20 cellular contexts compared by ENCODE assay signal in the genomic region with DNA sequence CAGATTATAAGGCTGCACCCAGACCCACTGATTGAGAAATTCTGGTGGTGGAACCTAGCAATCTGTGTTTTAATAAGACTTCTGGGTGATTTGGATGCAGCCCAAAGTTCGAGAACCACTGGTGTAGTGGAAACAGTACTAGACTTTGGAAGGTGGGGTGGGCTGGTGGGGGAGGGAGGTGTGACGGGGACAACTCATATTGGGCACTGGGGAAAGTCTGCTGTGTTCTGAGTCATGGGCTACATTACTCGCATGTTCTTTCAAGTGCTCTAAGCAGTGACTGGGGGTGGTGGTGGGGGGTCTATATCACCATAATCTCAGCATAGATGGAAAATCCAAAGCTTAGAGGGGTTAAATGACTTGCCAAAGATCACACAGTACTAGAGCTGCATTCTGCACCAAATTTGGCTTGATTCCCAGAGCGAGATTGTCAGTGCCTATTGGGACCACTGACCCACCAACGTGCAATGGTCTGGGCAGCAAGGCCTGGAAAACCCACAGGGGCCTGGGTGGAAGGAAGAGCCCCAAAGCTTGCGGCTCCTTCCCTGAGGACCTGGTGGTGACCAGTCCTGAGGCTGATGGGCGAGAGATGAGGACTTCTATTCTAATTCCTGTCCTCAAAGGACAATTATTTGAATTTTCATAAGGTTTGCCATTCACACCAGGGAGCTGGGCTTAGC.
DNase-seq lines count a peak whose midpoint lies in the region; ATAC-seq and TF ChIP-seq lines count a peak whose summit lies in the region.
"Had no signal": no experiment of that assay in that cellular context is flagged by ENCODE, and none has a peak within 500 bp of the region (broad histone marks: within the 10 kb centered on the region; RNA-seq: fewer than 3 reads in every experiment).

No MANE protein-coding gene starts in this region.

- no peak overlapping the region for H3K27ac Mint-ChIP-seq in CD4-positive, alpha-beta T cell
- H3K27ac Mint-ChIP-seq: activated naive CD8-positive, alpha-beta T cell treated with anti-CD3 and anti-CD28 coated beads, Interleukin-2, amount 10 ng/mL, durations not matched to agents 7 days and 5 days; natural killer cell; T-cell; WTC11 had no signal

- POLR2A ChIA-PET in CD4-positive, alpha-beta T cell (lab: Charles Lee), result no interaction called here

- intact Hi-C loops in CD4-positive, alpha-beta T cell (cut with DNase I, micrococcal nuclease), result no loop called here

- H3K4me3 ChIP-seq in coronary artery, result no peak overlapping the region
- H3K4me3 ChIP-seq: BLaER1 treated with 17β-estradiol and CSF1 and Interleukin-3, amounts not matched to agents 10 nM and 100 nM; dorsolateral prefrontal cortex; esophagus squamous epithelium; smooth muscle cell; upper lobe of left lung had no signal

- ATAC-seq in HG02798 (IDR thresholded peaks at IDR 0.05; ENCODE audit: poor library complexity, unreplicated experiment), result no peak
- ATAC-seq in CD4-positive, alpha-beta T cell (ENCODE audit: poor library complexity), result no peak
- ATAC-seq: natural killer cell, T-cell had no signal

- CTCF ChIA-PET in CD4-positive, alpha-beta T cell (lab: Charles Lee), result no interaction called here

- H3K27me3 Mint-ChIP-seq in CD4-positive, alpha-beta T cell, result peaks cover 11% of the 10 kb centered on the region
- H3K27me3 Mint-ChIP-seq: activated naive CD8-positive, alpha-beta T cell treated with anti-CD3 and anti-CD28 coated beads, Interleukin-2, amount 10 ng/mL, durations not matched to agents 7 days and 5 days had no signal

- no peaks in the 10 kb centered on the region for H3K4me1 Mint-ChIP-seq in CD4-positive, alpha-beta T cell (ENCODE audit: low read depth)
- H3K4me1 Mint-ChIP-seq: activated naive CD8-positive, alpha-beta T cell treated with anti-CD3 and anti-CD28 coated beads, Interleukin-2, amount 10 ng/mL, durations not matched to agents 7 days and 5 days; natural killer cell; T-cell had no signal

- DNase-seq in NCI-H524 treated with DMSO at 0.1 percent for 48 hours (lab: John Stamatoyannopoulos, UW) (peak; percentile 4), NCI-H524 (lab: John Stamatoyannopoulos, UW) (no peak), NCI-H69 (lab: John Stamatoyannopoulos, UW) (peak; percentile 66), coronary artery (ENCODE audit: low spot score) (peak; percentile 43), NCI-H1048 (lab: John Stamatoyannopoulos, UW) (no peak)
- DNase-seq in stimulated activated CD4-positive, alpha-beta T cell treated with anti-CD3 and anti-CD28 coated beads, Interleukin-4, amount 100 ng/mL, for 48 hours (ENCODE audit: low read depth in 2 of 2), result peak; percentile 33 to 58
- no peak for DNase-seq in CD4-positive, alpha-beta T cell
- DNase-seq: activated naive CD8-positive, alpha-beta T cell treated with anti-CD3 and anti-CD28 coated beads, Interleukin-2, amount 10 ng/mL, durations not matched to agents 7 days and 5 days; DMS53; dorsolateral prefrontal cortex; esophagus squamous epithelium; natural killer cell; NCI-H1436; NCI-H345; T-cell; upper lobe of left lung had no signal

- H3K9me3 ChIP-seq in CD4-positive, alpha-beta T cell (ENCODE audit: control insufficient read depth, low read length), result no peaks in the 10 kb centered on the region
- H3K9me3 ChIP-seq: BLaER1 treated with 17β-estradiol and CSF1 and Interleukin-3, amounts not matched to agents 10 nM and 100 nM; esophagus squamous epithelium; upper lobe of left lung had no signal

- no peaks in the 10 kb centered on the region for H3K27me3 ChIP-seq in CD4-positive, alpha-beta T cell (ENCODE audit: control insufficient read depth, insufficient read depth, low read length)
- H3K27me3 ChIP-seq: BLaER1 treated with 17β-estradiol and CSF1 and Interleukin-3, amounts not matched to agents 10 nM and 100 nM; dorsolateral prefrontal cortex; upper lobe of left lung had no signal

- no peaks in the 10 kb centered on the region for H3K36me3 Mint-ChIP-seq in CD4-positive, alpha-beta T cell (ENCODE audit: low read depth)
- H3K36me3 Mint-ChIP-seq: activated naive CD8-positive, alpha-beta T cell treated with anti-CD3 and anti-CD28 coated beads, Interleukin-2, amount 10 ng/mL, durations not matched to agents 7 days and 5 days; natural killer cell; T-cell; WTC11 had no signal

- TF ChIP-seq CTCF in coronary artery (IDR thresholded peaks at IDR 0.05), result no peak
- TF ChIP-seq CTCF in CD4-positive, alpha-beta T cell (IDR thresholded peaks at IDR 0.05), result no peak

- H3K9me3 Mint-ChIP-seq in CD4-positive, alpha-beta T cell, result no peaks in the 10 kb centered on the region
- H3K9me3 Mint-ChIP-seq: activated naive CD8-positive, alpha-beta T cell treated with anti-CD3 and anti-CD28 coated beads, Interleukin-2, amount 10 ng/mL, durations not matched to agents 7 days and 5 days; natural killer cell; T-cell had no signal

- no peak overlapping the region for H3K27ac ChIP-seq in coronary artery
- no peak overlapping the region for H3K27ac ChIP-seq in CD4-positive, alpha-beta T cell (ENCODE audit: low read depth, low read length)
- H3K27ac ChIP-seq: BLaER1 treated with 17β-estradiol and CSF1 and Interleukin-3, amounts not matched to agents 10 nM and 100 nM; dorsolateral prefrontal cortex; esophagus squamous epithelium; upper lobe of left lung had no signal

- H3K4me3 Mint-ChIP-seq in CD4-positive, alpha-beta T cell, result no peak overlapping the region
- H3K4me3 Mint-ChIP-seq: activated naive CD8-positive, alpha-beta T cell treated with anti-CD3 and anti-CD28 coated beads, Interleukin-2, amount 10 ng/mL, durations not matched to agents 7 days and 5 days; natural killer cell; T-cell; WTC11 had no signal

Comparison
In these comparisons a context has a peak if more than half of its experiments do, and no peak if none do; other contexts are left out.
1. DNase-seq: peak in NCI-H524 treated with DMSO at 0.1 percent for 48 hours (single experiment), NCI-H69 (single experiment), coronary artery (single experiment) and stimulated activated CD4-positive, alpha-beta T cell treated with anti-CD3 and anti-CD28 coated beads, Interleukin-4, amount 100 ng/mL, for 48 hours (2 of 2); none in NCI-H524 (0 of 2), NCI-H1048 (single experiment) and CD4-positive, alpha-beta T cell (0 of 10).